Comparison of ENCODE assay signal across 8 cellular contexts in the genomic region with DNA sequence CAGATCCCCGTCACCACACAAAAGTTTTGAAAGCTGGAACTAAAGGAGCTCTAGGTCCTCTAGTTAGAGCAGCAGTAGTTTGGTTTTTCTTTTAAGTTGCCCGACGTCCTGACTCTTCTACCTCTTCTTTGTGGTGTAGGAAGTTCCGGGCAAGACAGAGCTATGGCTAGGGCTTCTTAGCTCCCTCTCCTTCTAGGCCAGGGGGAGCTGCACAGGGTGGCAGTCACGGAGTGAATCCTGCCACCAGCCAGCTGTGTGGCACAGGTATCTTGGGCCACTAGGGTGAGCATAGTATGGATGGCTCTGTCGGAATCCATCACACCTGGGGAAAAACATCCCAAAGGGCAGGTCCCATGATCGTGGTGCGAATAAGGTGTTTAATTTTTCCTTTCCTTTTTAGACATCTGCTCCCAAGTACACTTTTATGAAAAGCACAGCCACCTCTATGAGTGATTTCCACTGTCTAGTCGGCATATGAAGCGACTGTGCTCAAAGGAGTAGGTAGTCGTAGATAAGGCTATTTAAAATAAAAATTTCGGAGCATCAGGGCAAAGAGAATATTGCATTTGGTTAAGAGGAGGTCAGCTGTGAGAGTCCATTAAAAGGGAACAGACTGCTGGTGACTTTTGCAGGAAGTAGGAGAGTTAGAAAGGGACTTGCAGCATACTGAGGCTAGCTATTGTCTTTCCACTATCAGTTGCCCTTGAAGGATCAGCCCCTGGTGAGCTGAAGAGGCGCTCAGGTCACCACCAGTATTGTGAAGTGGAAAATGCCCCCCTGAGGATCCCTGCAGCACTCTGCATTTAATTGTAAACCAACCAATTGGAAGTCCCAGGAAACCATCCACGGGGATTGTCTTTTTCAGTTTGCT. TPM values are rescaled to one million over a fixed set of nuclear protein-coding genes. Genes with fewer than 3 reads are reported as not detected.
DNase-seq lines count a peak whose midpoint lies in the region; ATAC-seq and TF ChIP-seq lines count a peak whose summit lies in the region.

No MANE protein-coding gene starts in this region.

- peak overlapping the region; percentile 66 for H3K4me3 Mint-ChIP-seq in memory B cell

- H3K27me3 Mint-ChIP-seq in memory B cell, result peaks cover 17% of the 10 kb centered on the region

- TF ChIP-seq CTCF in breast epithelium (IDR thresholded peaks at IDR 0.05), result no peak

- no peak overlapping the region for H3K27ac Mint-ChIP-seq in memory B cell

- peak overlapping the region; percentile 16 to 60 for H3K27ac ChIP-seq in breast epithelium
- H3K27ac ChIP-seq in urinary bladder (ENCODE audit: low read depth), result no peak overlapping the region

- no peaks in the 10 kb centered on the region for H3K27me3 ChIP-seq in breast epithelium

- TF ChIP-seq POLR2A in breast epithelium (IDR thresholded peaks at IDR 0.05), result no peak

- ATAC-seq in memory B cell (ENCODE audit: low read depth) (no peak), GM18511 (IDR thresholded peaks at IDR 0.05; ENCODE audit: unreplicated experiment) (no peak)

- H3K9me3 ChIP-seq in breast epithelium, result no peaks in the 10 kb centered on the region

- H3K9me3 Mint-ChIP-seq in memory B cell, result no peaks in the 10 kb centered on the region

- DNase-seq in activated CD8-positive, alpha-beta memory T cell treated with anti-CD3 and anti-CD28 coated beads, Interleukin-2, amount 50 U/mL, for 48 hours, result peak; percentile 66
- no peak for DNase-seq in activated CD8-positive, alpha-beta memory T cell treated with anti-CD3 and anti-CD28 coated beads for 24 hours
- DNase-seq in RPMI7951 (ENCODE audit: low read depth), result peak; percentile 63
- no peak for DNase-seq in breast epithelium (ENCODE audit: low spot score in 2 of 2)
- DNase-seq in memory B cell (ENCODE audit: low spot score in 2 of 2), result no peak
- no peak for DNase-seq in NCI-H1048 (lab: John Stamatoyannopoulos, UW)

- peaks cover 11% of the 10 kb centered on the region for H3K4me1 Mint-ChIP-seq in memory B cell

- no peaks in the 10 kb centered on the region for H3K36me3 Mint-ChIP-seq in memory B cell

- whole genome bisulfite sequencing in urinary bladder, result 69% methylated on average over 14 of the region's 14 CpGs

- H3K4me3 ChIP-seq in breast epithelium, result peak overlapping the region in 2 of 3 donors; percentile 12 to 83
- peak overlapping the region; percentile 20 for H3K4me3 ChIP-seq in urinary bladder (ENCODE audit: low read depth, low read length)

- H3K36me3 ChIP-seq in breast epithelium (no peaks in the 10 kb centered on the region), urinary bladder (ENCODE audit: insufficient read depth) (no peaks in the 10 kb centered on the region)

- intact Hi-C loops in breast epithelium (cut with DNase I; ENCODE audit: low total_unique reads), result no loop called here

- H3K4me1 ChIP-seq in breast epithelium (no peaks in the 10 kb centered on the region), urinary bladder (ENCODE audit: insufficient read depth) (no peaks in the 10 kb centered on the region)

RNA-seq across cellular contexts. Expression of a gene that starts 2.1 kb away (rescaled TPM):
- 11.9 and 12.3 TPM in 2 replicates for total RNA-seq in RPMI7951 (2014; rRNA removed; shearing (Covaris generic))
- total RNA-seq in breast epithelium, result 10 to 100 TPM in 1 of 3 donors, 1 to 10 TPM in 2; 5.1 to 10.5 (median 6.6) TPM
- total RNA-seq in urinary bladder, result 24.4 TPM
- 15.6 TPM for polyA plus RNA-seq in urinary bladder

Comparison
In these comparisons a context has a peak if more than half of its experiments do, and no peak if none do; other contexts are left out.
1. DNase-seq: peak in activated CD8-positive, alpha-beta memory T cell treated with anti-CD3 and anti-CD28 coated beads, Interleukin-2, amount 50 U/mL, for 48 hours (single experiment) and RPMI7951 (single experiment); none in activated CD8-positive, alpha-beta memory T cell treated with anti-CD3 and anti-CD28 coated beads for 24 hours (single experiment), breast epithelium (0 of 2), memory B cell (0 of 2) and NCI-H1048 (single experiment).